ENCODE assay signal across 7 cellular contexts in the genomic region with DNA sequence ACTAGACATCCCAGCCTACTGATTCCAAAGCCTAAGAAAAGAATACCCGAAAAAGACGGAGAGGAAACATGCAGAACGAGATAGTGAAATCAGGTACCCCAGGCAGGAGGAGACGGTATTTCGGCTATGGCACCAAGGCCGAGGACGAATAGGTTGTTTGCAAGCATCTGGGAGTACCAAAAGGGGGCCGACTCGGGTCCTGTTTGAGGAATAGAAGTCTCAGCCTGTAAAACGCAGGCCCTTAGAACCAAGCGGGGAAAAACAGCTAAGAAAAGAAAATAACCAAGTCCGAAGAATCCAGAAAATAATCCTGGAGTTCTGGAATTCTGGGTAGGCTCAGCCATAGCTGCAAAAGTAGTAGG. TPM values are rescaled to one million over a fixed set of nuclear protein-coding genes. Genes with fewer than 3 reads are reported as not detected.
A peak's percentile ranks its signal among the peaks of the same experiment; 100 is the strongest.
DNase-seq lines count a peak whose midpoint lies in the region; ATAC-seq, FAIRE-seq and TF ChIP-seq lines count a peak whose summit lies in the region.

No MANE protein-coding gene starts in this region.

- no peak overlapping the region for H3K14ac ChIP-seq in H1 (ENCODE audit: insufficient read length)

- FAIRE-seq in H1 (lab: Jason Lieb, UNC), result no peak

- peak overlapping the region; percentile 57 to 92 for H3K4me2 ChIP-seq in H1 (ENCODE audit: insufficient read depth in 1 of 2, low read depth in 2 of 2, low read length in 2 of 2)

- WGBS in H1 (ENCODE audit: extremely low coverage in 1 of 2, insufficient coverage in 1 of 2, insufficient read length in 1 of 2, insufficient replicate concordance in 2 of 2, low coverage in 1 of 2, low lambda C conversion rate in 2 of 2, missing lambda C conversion rate in 1 of 2), 2 experiments, result 12% methylated on average over 12 of the region's 12 CpGs; no CpG with 5 or more reads in 1 of the 2 experiments

- H2BK120ac ChIP-seq in H1 (replicated peaks; ENCODE audit: low read depth, low read length), result no peak overlapping the region

- TF ChIP-seq POLR2A in H1 (IDR thresholded peaks at IDR 0.05; ENCODE audit: control extremely low read depth in 1 of 2, low read depth in 2 of 2, low read length in 2 of 2), result no peak

- H3K27me3 ChIP-seq in H1 (replicated peaks in 1 of 4; ENCODE audit: control insufficient read depth in 3 of 4, extremely low read depth in 1 of 4, insufficient read depth in 3 of 4, low read length in 3 of 4) (no peaks in the 10 kb centered on the region), neuron (ENCODE audit: insufficient read depth, low read length) (no peaks in the 10 kb centered on the region)

- H3K79me1 ChIP-seq in H1 (ENCODE audit: low read depth, low read length), result no peaks in the 10 kb centered on the region; the same call in 1 of the 2 replicates

- DNase-seq in HFF-Myc (ENCODE audit: extremely low read depth, low read depth), result no peak
- peak; percentile 36 for DNase-seq in T follicular helper cell (ENCODE audit: low read depth)
- no peak for DNase-seq in H1 (ENCODE audit: low read depth in 1 of 2, low spot score in 2 of 2)

- H2BK12ac ChIP-seq in H1 (ENCODE audit: low read depth, low read length), result no peak overlapping the region

- H3K9me3 ChIP-seq in H1 (ENCODE audit: insufficient read depth in 2 of 2, low read depth in 1 of 2, low read length in 1 of 2), result no peaks in the 10 kb centered on the region
- H3K9me3 ChIP-seq in neuron (ENCODE audit: low read length), result no peaks in the 10 kb centered on the region

- no peak overlapping the region for H4K5ac ChIP-seq in H1 (ENCODE audit: insufficient read length, low read depth, low read length)

- no peak for TF ChIP-seq EP300 in H1 (IDR thresholded peaks at IDR 0.05; ENCODE audit: borderline replicate concordance in 1 of 2, low read depth in 2 of 2, low read length in 2 of 2)

- CTCF ChIA-PET in H1 (lab: Charles Lee; ENCODE audit: partially characterized antibody), result interaction anchor here (0.6 to 18.5 kb wide), 18 partner anchors 10 to 290 kb away, joined by 3 to 310 read pairs (median 6); partner anchors contain the start of gene NXPH3

- peaks cover 2 to 20% of the 10 kb centered on the region in 2 experiments; a peak in 3 of 4 replicates for H3K79me2 ChIP-seq in H1 (ENCODE audit: control insufficient read depth in 1 of 2, insufficient read depth in 2 of 2, low read length in 2 of 2)

- H3K23me2 ChIP-seq in H1 (ENCODE audit: low read depth, low read length), result peaks cover 6% of the 10 kb centered on the region; the same call in 1 of the 2 replicates

- TF ChIP-seq CTCF in HFF-Myc (IDR thresholded peaks at IDR 0.05; ENCODE audit: low read depth, low read length, missing control alignments) (no peak), H1 (IDR thresholded peaks at IDR 0.05; ENCODE audit: control extremely low read depth in 1 of 3, insufficient read depth in 1 of 3, low read depth in 1 of 3, low read length in 3 of 3) (no peak)

- H3K36me3 ChIP-seq in H1 (ENCODE audit: control insufficient read depth in 2 of 4, insufficient read depth in 4 of 4, low read length in 3 of 4) (peaks cover 12 to 36% (median 30%) of the 10 kb centered on the region in 4 experiments), neuron (ENCODE audit: insufficient read depth, low read length) (peaks cover 43% of the 10 kb centered on the region)

- no peak overlapping the region for H2BK15ac ChIP-seq in H1 (ENCODE audit: low read length)

- ATAC-seq in HG02840 (IDR thresholded peaks at IDR 0.05; ENCODE audit: low FRiP score, unreplicated experiment), result no peak
- ATAC-seq in GM18873 (IDR thresholded peaks at IDR 0.05; ENCODE audit: low FRiP score, unreplicated experiment), result no peak
- no peak for ATAC-seq in HG03025 (IDR thresholded peaks at IDR 0.05; ENCODE audit: low FRiP score, unreplicated experiment)

- H3K23ac ChIP-seq in H1 (ENCODE audit: insufficient read length), result no peak overlapping the region

- H2BK20ac ChIP-seq in H1 (ENCODE audit: low read length), result no peak overlapping the region

- H3K18ac ChIP-seq in H1 (ENCODE audit: extremely low read depth, low read length), result no peak overlapping the region

- H4K20me1 ChIP-seq in H1 (replicated peaks in 1 of 2; ENCODE audit: control insufficient read depth in 1 of 2, insufficient read depth in 2 of 2, low read length in 2 of 2), result no peaks in the 10 kb centered on the region

- H2BK5ac ChIP-seq in H1 (ENCODE audit: low read depth, low read length), result peak overlapping the region; percentile 98; the same call in 1 of the 2 replicates

- H2AK5ac ChIP-seq in H1 (ENCODE audit: low read depth, low read length), result no peak overlapping the region

- H3K4me1 ChIP-seq in H1 (replicated peaks in 1 of 4; ENCODE audit: control insufficient read depth in 3 of 4, insufficient read depth in 4 of 4, low read length in 3 of 4) (peaks cover 2 to 3% (median 3%) of the 10 kb centered on the region in 4 experiments; a peak in 6 of 7 replicates), neuron (ENCODE audit: insufficient read depth, low read length) (peaks cover 16% of the 10 kb centered on the region)

- peak overlapping the region; percentile 95 for H3K4me3 ChIP-seq in HFF-Myc (replicated peaks; ENCODE audit: low read depth, low read length)
- peak overlapping the region; percentile 76 to 97 (median 90) for H3K4me3 ChIP-seq in H1 (ENCODE audit: extremely low read depth in 1 of 4, insufficient read depth in 2 of 4, low read depth in 3 of 4, low read length in 4 of 4)
- peak overlapping the region; percentile 92 for H3K4me3 ChIP-seq in neuron (ENCODE audit: low read length)

- no peak overlapping the region for H3K4ac ChIP-seq in H1 (replicated peaks; ENCODE audit: insufficient read length, low read depth, low read length)

- POLR2A ChIA-PET in H1 (lab: Charles Lee; ENCODE audit: partially characterized antibody), result interaction anchor here (0.9 to 3.4 kb wide), 9 partner anchors 10 to 139 kb away, joined by 3 to 29 read pairs (median 5); partner anchors contain the start of genes FAM117A and KAT7

- peak overlapping the region; percentile 93 to 98 (median 96); a peak in 6 of 7 replicates for H3K9ac ChIP-seq in H1 (replicated peaks in 1 of 4; ENCODE audit: extremely low read depth in 1 of 4, low read depth in 3 of 4, low read length in 3 of 4)

- H3K27ac ChIP-seq in H1 (ENCODE audit: low read depth, low read length), result 0 out of 2 replicates have a peak overlapping the region, but pooled peaks have one; percentile 100

- H4K8ac ChIP-seq in H1 (ENCODE audit: extremely low read depth, insufficient read depth, low read length), result peak overlapping the region; percentile 100; the same call in 1 of the 2 replicates

- H2AFZ ChIP-seq in H1 (ENCODE audit: low read length) (no peak overlapping the region), neuron (ENCODE audit: low read depth, low read length) (peak overlapping the region; percentile 68)

- no peak overlapping the region for H3K56ac ChIP-seq in H1 (replicated peaks; ENCODE audit: insufficient read length, low read depth, low read length)

- H4K91ac ChIP-seq in H1 (replicated peaks; ENCODE audit: insufficient read length, low read length), result no peak overlapping the region

- TF ChIP-seq RAD21 in H1 (IDR thresholded peaks at IDR 0.05 in 1 of 2, conservative IDR thresholded peaks at IDR 0.05 in 1 of 2; ENCODE audit: low read depth in 2 of 2, low read length in 2 of 2), result no peak

TF ChIP-seq in H1, 55 proteins besides CTCF, POLR2A, EP300 and RAD21:
- TF ChIP-seq SP2 (IDR thresholded peaks at IDR 0.05; ENCODE audit: low read length), result no peak

RNA-seq across cellular contexts. Expression of gene SLC35B1, which starts 0.5 kb away (rescaled TPM):
- total RNA-seq in H1 (2021; fragmentation: NEBNext Ultra II Directional; extraction: Animal tissue kit (Norgen Biotek cat#: 25700)), result 56.5 and 60.0 TPM in 2 replicates
- 62.0 and 87.7 TPM in 2 replicates for polyA plus RNA-seq in H1 (2011; rRNA removed)
- 59.4 TPM for polyA plus RNA-seq in H1 (2011; cell fraction: cytosol; rRNA removed)
- polyA plus RNA-seq in H1 (2011; cell fraction: nucleus; rRNA removed), result 59.5 TPM
- polyA plus RNA-seq in H1 (2012, experiment 1 of 2), result 53.4 to 64.1 TPM (median 56.9 TPM) in 4 replicates
- 40.1 TPM for polyA plus RNA-seq in H1 (2012, experiment 2 of 2)
- 62.0 TPM for polyA plus RNA-seq in H1 (2013, experiment 1 of 2)
- 74.6 TPM for polyA plus RNA-seq in H1 (2013, experiment 2 of 2)
- polyA minus RNA-seq in H1 (2011; rRNA and poly(A)+ RNA removed), result 64.7 and 71.9 TPM in 2 replicates
- polyA minus RNA-seq in H1 (2011; cell fraction: cytosol; rRNA and poly(A)+ RNA removed), result 26.6 TPM
- polyA minus RNA-seq in H1 (2011; cell fraction: nucleus; rRNA and poly(A)+ RNA removed), result 54.0 TPM

RNA-seq across cellular contexts. Expression of gene SPOP, which starts 29.3 kb away (rescaled TPM):
- total RNA-seq in H1 (2021; fragmentation: NEBNext Ultra II Directional; extraction: Animal tissue kit (Norgen Biotek cat#: 25700)), result 24.8 and 25.6 TPM in 2 replicates
- polyA plus RNA-seq in H1 (2011; rRNA removed), result 13.3 and 15.5 TPM in 2 replicates
- polyA plus RNA-seq in H1 (2011; cell fraction: cytosol; rRNA removed), result 18.6 TPM
- polyA plus RNA-seq in H1 (2011; cell fraction: nucleus; rRNA removed), result 37.2 TPM
- polyA plus RNA-seq in H1 (2012, experiment 1 of 2), result 16.9 to 23.9 TPM (median 20.2 TPM) in 4 replicates
- polyA plus RNA-seq in H1 (2012, experiment 2 of 2), result 4.6 TPM
- polyA plus RNA-seq in H1 (2013, experiment 1 of 2), result 14.0 TPM
- polyA plus RNA-seq in H1 (2013, experiment 2 of 2), result 14.3 TPM
- polyA minus RNA-seq in H1 (2011; rRNA and poly(A)+ RNA removed), result 41.0 and 49.3 TPM in 2 replicates
- polyA minus RNA-seq in H1 (2011; cell fraction: cytosol; rRNA and poly(A)+ RNA removed), result 27.4 TPM
- 43.2 TPM for polyA minus RNA-seq in H1 (2011; cell fraction: nucleus; rRNA and poly(A)+ RNA removed)

RNA-seq across cellular contexts. Expression of gene FAM117A, which starts 56.7 kb away (rescaled TPM):
- 25.3 and 28.4 TPM in 2 replicates for total RNA-seq in H1 (2021; fragmentation: NEBNext Ultra II Directional; extraction: Animal tissue kit (Norgen Biotek cat#: 25700))
- polyA plus RNA-seq in H1 (2011; rRNA removed), result 45.7 and 52.3 TPM in 2 replicates
- 26.3 TPM for polyA plus RNA-seq in H1 (2011; cell fraction: cytosol; rRNA removed)
- 35.8 TPM for polyA plus RNA-seq in H1 (2011; cell fraction: nucleus; rRNA removed)
- 23.6 to 29.0 TPM (median 26.4 TPM) in 4 replicates for polyA plus RNA-seq in H1 (2012, experiment 1 of 2)
- 23.9 TPM for polyA plus RNA-seq in H1 (2012, experiment 2 of 2)
- polyA plus RNA-seq in H1 (2013, experiment 1 of 2), result 29.6 TPM
- 32.5 TPM for polyA plus RNA-seq in H1 (2013, experiment 2 of 2)
- 15.5 and 22.0 TPM in 2 replicates for polyA minus RNA-seq in H1 (2011; rRNA and poly(A)+ RNA removed)
- 19.9 TPM for polyA minus RNA-seq in H1 (2011; cell fraction: cytosol; rRNA and poly(A)+ RNA removed)
- 19.4 TPM for polyA minus RNA-seq in H1 (2011; cell fraction: nucleus; rRNA and poly(A)+ RNA removed)
